6 cellular contexts compared by ENCODE assay signal in the genomic region with DNA sequence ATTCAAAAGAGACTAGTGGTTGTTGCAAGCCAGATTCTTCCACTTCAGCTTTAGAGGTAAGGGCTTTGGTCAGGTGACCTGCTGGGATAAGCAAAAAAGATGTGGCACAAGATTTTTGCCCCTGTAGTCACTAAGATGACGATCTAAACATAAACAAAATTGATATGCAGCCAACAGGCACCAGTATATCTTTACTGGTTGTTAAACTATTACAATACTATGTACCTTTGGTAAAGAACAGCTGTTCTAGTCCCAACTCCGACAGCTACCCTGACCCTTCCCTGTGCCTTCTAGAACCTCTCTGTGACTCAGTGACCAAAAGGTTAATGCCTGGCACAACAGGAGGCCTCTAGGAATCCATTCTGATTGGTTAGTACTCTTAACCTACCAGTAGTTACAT.
"Had no signal": no experiment of that assay in that cellular context is flagged by ENCODE, and none has a peak within 500 bp of the region (broad histone marks: within the 10 kb centered on the region; RNA-seq: fewer than 3 reads in every experiment).

No MANE protein-coding gene starts in this region.

- H3K9ac ChIP-seq: GM23248 had no signal

- ATAC-seq: K562 had no signal

- H3K4me1 ChIP-seq: HAP-1 had no signal

- H3K36me3 ChIP-seq: HAP-1 had no signal

- DNase-seq: GM23248, GOT3, H7, IMR-90 had no signal

- H2AFZ ChIP-seq: GM23248 had no signal

- H3K9me3 ChIP-seq: HAP-1 had no signal

- H3K27ac ChIP-seq: GM23248 had no signal

- H3K4me3 ChIP-seq: GM23248, HAP-1, K562 had no signal
